In the genomic region with DNA sequence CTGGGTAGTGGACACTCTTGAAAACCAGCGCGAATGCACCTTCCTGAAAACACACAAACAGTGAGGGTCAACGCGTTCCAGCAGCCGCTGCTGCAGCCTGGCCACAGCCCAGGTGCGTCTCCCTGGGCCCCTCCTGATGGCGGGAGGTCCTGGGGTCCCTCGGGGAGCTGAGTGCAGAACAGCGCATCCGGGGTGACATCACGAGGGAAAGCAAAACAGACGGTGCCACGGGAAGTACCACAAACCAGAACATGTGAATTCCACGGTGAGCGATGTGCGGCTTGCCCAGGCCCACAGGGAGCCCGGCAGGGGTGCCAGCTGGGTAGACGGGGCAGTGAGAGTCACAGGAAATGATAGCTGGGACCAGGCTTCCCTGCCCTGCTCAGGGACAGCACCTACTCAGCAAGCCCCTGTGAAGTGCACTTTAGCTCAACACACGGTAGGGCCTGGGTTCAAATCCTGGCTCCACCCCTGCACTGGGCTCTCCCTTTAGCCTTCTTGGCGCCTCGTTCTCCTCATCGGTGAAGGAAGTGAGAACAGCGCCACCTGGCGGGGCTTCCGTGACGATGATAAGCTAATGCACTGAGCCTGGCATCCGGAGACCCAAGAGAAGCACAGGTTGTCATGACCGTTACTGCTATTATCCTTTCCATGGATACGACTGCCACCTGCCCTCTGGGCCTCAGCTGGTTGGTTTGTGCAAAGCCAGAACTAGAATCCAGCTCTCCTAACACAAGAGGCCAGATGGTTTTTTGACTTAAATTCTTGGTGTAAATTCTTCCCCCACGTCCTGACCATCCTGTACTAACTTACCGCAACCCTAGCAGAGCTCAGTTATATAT, we compare ENCODE assay signal across 8 cellular contexts. TPM values are rescaled to one million over a fixed set of nuclear protein-coding genes. Genes with fewer than 3 reads are reported as not detected.
DNase-seq lines count a peak whose midpoint lies in the region; ATAC-seq, FAIRE-seq and TF ChIP-seq lines count a peak whose summit lies in the region.

No MANE protein-coding gene starts in this region.

- H3K27ac ChIP-seq in esophagus squamous epithelium (no peak overlapping the region), stomach (no peak overlapping the region)

- H3K9me3 Mint-ChIP-seq in nephron progenitor cell, result peaks cover 4% of the 10 kb centered on the region

- H3K4me3 Mint-ChIP-seq in nephron progenitor cell, result no peak overlapping the region

- TF ChIP-seq EP300 in stomach (IDR thresholded peaks at IDR 0.05), result no peak

- H3K4me3 ChIP-seq in BJ (ENCODE audit: low read depth, low read length) (no peak overlapping the region), esophagus squamous epithelium (no peak overlapping the region), stomach (no peak overlapping the region)

- 48 to 71% methylated on average over 23 to 25 of the region's 31 CpGs for WGBS in esophagus squamous epithelium, 2 donors
- 64 to 71% (median 65%) methylated on average over 30 to 31 of the region's 31 CpGs for WGBS in stomach, 5 donors

- H3K36me3 ChIP-seq in BJ (ENCODE audit: control insufficient read depth, insufficient read depth, low read length), result 0 out of 2 replicates have a peak, but pooled peaks cover 1% of the 10 kb centered on the region
- H3K36me3 ChIP-seq in esophagus squamous epithelium, result no peaks in the 10 kb centered on the region
- peaks cover 0 to 12% (median 8%) of the 10 kb centered on the region in 4 donors for H3K36me3 ChIP-seq in stomach

- TF ChIP-seq CTCF in BJ (IDR thresholded peaks at IDR 0.05; ENCODE audit: insufficient read depth, low read depth, low read length) (peak; percentile 76), esophagus squamous epithelium (IDR thresholded peaks at IDR 0.05) (peak; percentile 56 to 78 (median 67)), nephron progenitor cell (IDR thresholded peaks at IDR 0.05) (peak; percentile 75), stomach (IDR thresholded peaks at IDR 0.05) (peak in 5 of 7 experiments; percentile 47 to 75 (median 59))

- ATAC-seq in GM19351 (IDR thresholded peaks at IDR 0.05; ENCODE audit: unreplicated experiment), result peak; percentile 95

- peaks cover 0 to 47% (median 23%) of the 10 kb centered on the region in 3 donors for H3K4me1 ChIP-seq in esophagus squamous epithelium
- peaks cover 0 to 8% (median 0%) of the 10 kb centered on the region in 4 donors for H3K4me1 ChIP-seq in stomach

- H3K27me3 ChIP-seq in BJ (ENCODE audit: control insufficient read depth, insufficient read depth, low read length) (no peaks in the 10 kb centered on the region), esophagus squamous epithelium (no peaks in the 10 kb centered on the region), stomach (peaks cover 0 to 12% (median 5%) of the 10 kb centered on the region in 3 donors)

- no peaks in the 10 kb centered on the region for H3K9me3 ChIP-seq in esophagus squamous epithelium
- H3K9me3 ChIP-seq in stomach, result no peaks in the 10 kb centered on the region

- intact Hi-C loops in esophagus squamous epithelium (cut with DNase I) (loop anchor here (10.0 kb wide), 2 partner anchors 136 to 204 kb away; no protein-coding TSS in a partner anchor), stomach (cut with DNase I; ENCODE audit: low total_unique reads) (no loop called here)

- H3K27me3 Mint-ChIP-seq in nephron progenitor cell (ENCODE audit: low read depth, poor library complexity), result no peaks in the 10 kb centered on the region

- TF ChIP-seq POLR2A in esophagus squamous epithelium (IDR thresholded peaks at IDR 0.05) (no peak), stomach (IDR thresholded peaks at IDR 0.05) (no peak)

- H3K27ac Mint-ChIP-seq in nephron progenitor cell, result no peak overlapping the region

- peaks cover 11% of the 10 kb centered on the region for H3K4me1 Mint-ChIP-seq in nephron progenitor cell

- DNase-seq in BJ (ENCODE audit: low read depth), result no peak
- peak; percentile 69 for DNase-seq in HTR-8/SVneo (ENCODE audit: insufficient read length, low spot score)
- peak; percentile 89 for DNase-seq in OCI-M1 (lab: John Stamatoyannopoulos, UW)
- DNase-seq in activated T-cell treated with anti-CD3 and anti-CD28 coated beads for 24 hours (ENCODE audit: low read depth), result peak; percentile 73
- peak; percentile 22 for DNase-seq in esophagus squamous epithelium (lab: John Stamatoyannopoulos, UW)
- DNase-seq in nephron progenitor cell, result peak; percentile 82
- DNase-seq in stomach, result peak; percentile 88

- no peak for FAIRE-seq in HTR-8/SVneo (lab: Jason Lieb, UNC)

- CTCF ChIA-PET in BJ (lab: Yijun Ruan, JAX), result interaction anchor here (0.5 to 6.4 kb wide), 23 partner anchors 8 to 724 kb away, joined by 3 to 43 read pairs (median 4); a partner anchor contains a TSS

- POLR2A ChIA-PET in BJ (lab: Charles Lee), result interaction anchor here (0.6 kb wide), 1 partner anchor 81 kb away, joined by 6 read pairs; no protein-coding TSS in a partner anchor

- H3K36me3 Mint-ChIP-seq in nephron progenitor cell (ENCODE audit: low read depth), result peaks cover 60% of the 10 kb centered on the region

RNA-seq across cellular contexts. Expression of a gene that starts 24.6 kb away (rescaled TPM):
- polyA plus RNA-seq in BJ (2011; rRNA removed) (4.7 and 6.1 TPM in 2 replicates), stomach (1 to 10 TPM; 3.5 to 4.7 (median 4.3) TPM)
- polyA minus RNA-seq in BJ (2011; rRNA and poly(A)+ RNA removed), result 2.4 and 4.3 TPM in 2 replicates
- total RNA-seq in esophagus squamous epithelium (10 to 100 TPM in 1 of 4 donors, 1 to 10 TPM in 2, not detected in 1; 5.5 to 15.6 (median 6.4) TPM), stomach (10 to 100 TPM in 4 of 5 donors, 1 to 10 TPM in 1; 3.5 to 54.5 (median 19.8) TPM)

RNA-seq across cellular contexts. Expression of a gene that starts 36.6 kb away (rescaled TPM):
- polyA plus RNA-seq in BJ (2011; rRNA removed) (31.6 and 35.0 TPM in 2 replicates), stomach (10 to 100 TPM in 2 of 3 donors, 1 to 10 TPM in 1; 9.2 to 25.7 (median 19.4) TPM)
- 22.7 and 25.0 TPM in 2 replicates for polyA minus RNA-seq in BJ (2011; rRNA and poly(A)+ RNA removed)
- total RNA-seq in esophagus squamous epithelium (10 to 100 TPM; 14.5 to 27.3 (median 20.5) TPM), stomach (10 to 100 TPM; 18.2 to 43.5 (median 22.8) TPM)
